Comparison of ENCODE assay signal across 8 cellular contexts in genomic region chr10:103350175-103350521, GRCh38. TPM values are rescaled to one million over a fixed set of nuclear protein-coding genes. Genes with fewer than 3 reads are reported as not detected.
A peak's percentile ranks its signal among the peaks of the same experiment; 100 is the strongest.
DNase-seq lines count a peak whose midpoint lies in the region; ATAC-seq, FAIRE-seq and TF ChIP-seq lines count a peak whose summit lies in the region.

No MANE protein-coding gene starts in this region.

- H3K27me3 ChIP-seq in DND-41 (ENCODE audit: insufficient read depth, low read length, poor library complexity) (no peaks in the 10 kb centered on the region), OCI-LY1 (ENCODE audit: insufficient read depth, low read length) (no peaks in the 10 kb centered on the region), pancreas (no peaks in the 10 kb centered on the region)

- DNase-seq in DND-41 = no peak
- no peak for DNase-seq in epithelial cell of prostate (ENCODE audit: low read depth, low spot score)
- no peak for DNase-seq in pancreas
- DNase-seq in stimulated activated naive CD4-positive, alpha-beta T cell (lab: John Stamatoyannopoulos, UW) = no peak
- DNase-seq in activated CD4-positive, alpha-beta T cell treated with anti-CD3 and anti-CD28 coated beads, Interleukin-2, amount 50 U/mL, for 4 hours = no peak
- DNase-seq in HPDE6-E6E7 (ENCODE audit: extremely low spot score) = no peak
- no peak for DNase-seq in NCI-H1417 (lab: John Stamatoyannopoulos, UW)

- ATAC-seq in DND-41 (ENCODE audit: insufficient read depth, low read depth) = peak; percentile 9; the same call in 2 of the 3 replicates
- ATAC-seq in pancreas = no peak

- intact Hi-C loops in pancreas (cut with DNase I) = no loop called here

- H3K4me1 ChIP-seq in DND-41 (ENCODE audit: insufficient read depth, low read length) (peaks cover 33% of the 10 kb centered on the region), OCI-LY1 (ENCODE audit: insufficient read depth, low read length, severe bottlenecking) (peaks cover 21% of the 10 kb centered on the region), pancreas (peaks cover 0 to 6% (median 0%) of the 10 kb centered on the region in 3 donors)

- 0 out of 2 replicates have a peak, but pooled peaks cover 2% of the 10 kb centered on the region for H3F3A ChIP-seq in OCI-LY1 (ENCODE audit: insufficient read depth, low read length)

- H3K4me2 ChIP-seq in DND-41 (ENCODE audit: insufficient read depth, low read length) (peak overlapping the region; percentile 91), OCI-LY1 (ENCODE audit: low read length) (peak overlapping the region; percentile 84)

- H3K9ac ChIP-seq in DND-41 (ENCODE audit: low read depth, low read length) = peak overlapping the region; percentile 82
- peak overlapping the region; percentile 92 for H3K9ac ChIP-seq in OCI-LY1 (ENCODE audit: low read length)

- no peaks in the 10 kb centered on the region for H3K9me2 ChIP-seq in OCI-LY1 (ENCODE audit: low read depth, low read length)

- peak overlapping the region; percentile 96 for H3K27ac ChIP-seq in DND-41 (ENCODE audit: low read length)
- H3K27ac ChIP-seq in OCI-LY1 (ENCODE audit: low read depth, low read length, poor library complexity, severe bottlenecking) = no peak overlapping the region
- H3K27ac ChIP-seq in epithelial cell of prostate = peak overlapping the region; percentile 43
- H3K27ac ChIP-seq in pancreas = peak overlapping the region; percentile 35 to 69 (median 54)

- H3K4me3 ChIP-seq in DND-41 (ENCODE audit: low read depth in 1 of 2, low read length in 2 of 2) = peak overlapping the region; percentile 72 to 75
- peak overlapping the region; percentile 91 for H3K4me3 ChIP-seq in OCI-LY1 (ENCODE audit: low read depth, low read length, poor library complexity, severe bottlenecking)
- peak overlapping the region; percentile 67 to 92 (median 84) for H3K4me3 ChIP-seq in pancreas

- H3K79me2 ChIP-seq in DND-41 (ENCODE audit: insufficient read depth, low read length) (peaks cover 45% of the 10 kb centered on the region), OCI-LY1 (ENCODE audit: insufficient read depth, low read length) (peaks cover 8% of the 10 kb centered on the region)

- 50 to 51% methylated on average over 10 to 16 of the region's 16 CpGs for WGBS in pancreas, 2 donors

- H3K9me3 ChIP-seq in DND-41 (ENCODE audit: insufficient read depth, low read length, severe bottlenecking) = no peaks in the 10 kb centered on the region
- H3K9me3 ChIP-seq in OCI-LY1 (ENCODE audit: low read length) = no peaks in the 10 kb centered on the region
- H3K9me3 ChIP-seq in pancreas = no peaks in the 10 kb centered on the region

- H2AFZ ChIP-seq in DND-41 (ENCODE audit: low read depth, low read length) (peak overlapping the region; percentile 99), OCI-LY1 (ENCODE audit: low read length) (0 out of 2 replicates have a peak overlapping the region, but pooled peaks have one; percentile 7)

- H4K20me1 ChIP-seq in DND-41 (ENCODE audit: insufficient read depth, low read length) (no peaks in the 10 kb centered on the region), OCI-LY1 (ENCODE audit: insufficient read depth, low read length) (no peaks in the 10 kb centered on the region)

- TF ChIP-seq CTCF in DND-41 (IDR thresholded peaks at IDR 0.05; ENCODE audit: borderline replicate concordance, extremely low read depth, low read length, poor library complexity, severe bottlenecking) (no peak), OCI-LY1 (IDR thresholded peaks at IDR 0.05; ENCODE audit: low read length) (no peak), pancreas (IDR thresholded peaks at IDR 0.05) (no peak)

- FAIRE-seq in pancreas (lab: Jason Lieb, UNC) = no peak

- H3K36me3 ChIP-seq in DND-41 (ENCODE audit: insufficient read depth, low read length) (peaks cover 34% of the 10 kb centered on the region), OCI-LY1 (ENCODE audit: insufficient read depth, low read length) (peaks cover 35% of the 10 kb centered on the region), pancreas (peaks cover 0 to 6% (median 0%) of the 10 kb centered on the region in 3 donors)

RNA-seq across cellular contexts. Expression of gene PCGF6, which starts 0.8 kb away (rescaled TPM):
- total RNA-seq in pancreas = 1 to 10 TPM; 4.6 to 6.7 (median 5.2) TPM
- polyA plus RNA-seq in pancreas = 1 to 10 TPM; 3.8 to 5.3 TPM

RNA-seq across cellular contexts. Expression of gene TAF5, which starts 17.6 kb away (rescaled TPM):
- 1 to 10 TPM; 1.4 to 2.6 (median 1.9) TPM for total RNA-seq in pancreas
- polyA plus RNA-seq in pancreas = 1 to 10 TPM; 1.3 to 1.9 TPM

RNA-seq across cellular contexts. Expression of gene ATP5MK, which starts 46.1 kb away (rescaled TPM):
- total RNA-seq in pancreas = 100 to 1,000 TPM; 113 to 150 (median 132) TPM
- 100 to 1,000 TPM; 376 to 488 TPM for polyA plus RNA-seq in pancreas

RNA-seq across cellular contexts. Expression of gene PDCD11, which starts 46.3 kb away (rescaled TPM):
- 10 to 100 TPM; 11.3 to 17.3 (median 15.9) TPM for total RNA-seq in pancreas
- polyA plus RNA-seq in pancreas = 10 to 100 TPM; 18.2 to 27.4 TPM
